In genomic region chr11:6022954-6023353, GRCh38 we compare ENCODE assay signal across 1 cellular context.
TF ChIP-seq lines count a peak whose summit lies in the region.

No MANE protein-coding gene starts in this region.

TF ChIP-seq in WTC11, 78 proteins besides CTCF, POLR2A, EP300 and RAD21 (continued from another document):
- TF ChIP-seq PRDM15 (CRISPR knock-in tag; IDR thresholded peaks at IDR 0.05) (no peak), E2F5 (CRISPR knock-in tag; IDR thresholded peaks at IDR 0.05) (no peak)
